In genomic region chr1:113929750-113930498, GRCh38 we compare ENCODE assay signal across 8 cellular contexts. TPM values are rescaled to one million over a fixed set of nuclear protein-coding genes. Genes with fewer than 3 reads are reported as not detected.
DNase-seq lines count a peak whose midpoint lies in the region; ATAC-seq and TF ChIP-seq lines count a peak whose summit lies in the region.

No MANE protein-coding gene starts in this region.

- peak overlapping the region; percentile 61 to 98 (median 93) for H3K4me3 ChIP-seq in dorsolateral prefrontal cortex

- DNase-seq in GM10248 (ENCODE audit: extremely low spot score) (peak; percentile 64), dorsolateral prefrontal cortex (peak in 5 of 10 donors; percentile 28 to 59 (median 38)), medulla oblongata (ENCODE audit: extremely low spot score) (peak; percentile 47), NCI-H1092 (lab: John Stamatoyannopoulos, UW) (no peak)
- peak; percentile 58 to 63 for DNase-seq in activated CD4-positive, alpha-beta T cell treated with anti-CD3 and anti-CD28 coated beads, Interleukin-2, amount 50 U/mL, for 48 hours
- DNase-seq in stimulated activated CD8-positive, alpha-beta memory T cell treated with anti-CD3 and anti-CD28 coated beads, Interleukin-15, amount 100 ng/mL, for 4 hours (ENCODE audit: low read depth in 2 of 2), result peak; percentile 36 to 45

- CTCF ChIA-PET in GM10248 (lab: Yijun Ruan, JAX), result interaction anchor here (0.7 to 5.9 kb wide), 16 partner anchors 11 to 858 kb away, joined by 3 to 35 read pairs (median 6); partner anchors contain the start of genes AP4B1, DCLRE1B and LRIG2

- peak; percentile 50 for ATAC-seq in GM21723 (IDR thresholded peaks at IDR 0.05; ENCODE audit: unreplicated experiment)

- H3K27ac ChIP-seq in KOPT-K1 (ENCODE audit: low read depth, low read length, poor library complexity, severe bottlenecking) (peak overlapping the region; percentile 91), dorsolateral prefrontal cortex (peak overlapping the region; percentile 70 to 99 (median 94))

- intact Hi-C loops in dorsolateral prefrontal cortex (cut with DNase I), result loop anchor here (1.0 kb wide), 2 partner anchors 25 to 118 kb away; partner anchors contain the start of genes DCLRE1B (in 2 of the 2) and RSBN1 (in 2 of the 2)

- TF ChIP-seq CTCF in GM10248 (IDR thresholded peaks at IDR 0.05; ENCODE audit: control extremely low read depth, extremely low read depth, low read depth, missing control alignments), result peak; percentile 21
- TF ChIP-seq CTCF in dorsolateral prefrontal cortex (IDR thresholded peaks at IDR 0.05 in 54 of 56, conservative IDR thresholded peaks at IDR 0.05 in 2 of 56; ENCODE audit: low read depth in 1 of 56, partially characterized antibody in 56 of 56), result peak in 28 of 56 donors; percentile 4 to 48 (median 24)

- H3K36me3 ChIP-seq in KOPT-K1 (ENCODE audit: insufficient read depth, low read length), result peaks cover 10% of the 10 kb centered on the region; the same call in 1 of the 2 replicates

- POLR2A ChIA-PET in GM10248 (lab: Yijun Ruan, JAX), result interaction anchor here (0.6 to 4.6 kb wide), 12 partner anchors 11 to 118 kb away, joined by 3 to 40 read pairs (median 4); partner anchors contain the start of genes AP4B1, DCLRE1B and RSBN1

- no peaks in the 10 kb centered on the region for H3K27me3 ChIP-seq in dorsolateral prefrontal cortex

- H3K9me3 ChIP-seq in KOPT-K1 (ENCODE audit: insufficient read depth, low read length, poor library complexity, severe bottlenecking), result no peaks in the 10 kb centered on the region

RNA-seq across cellular contexts. Expression of gene HIPK1, which starts 0.8 kb away (rescaled TPM):
- total RNA-seq in dorsolateral prefrontal cortex, result 100 to 1,000 TPM in 62 of 120 experiments, 10 to 100 TPM in 58; 78.9 to 158 (median 100) TPM

RNA-seq across cellular contexts. Expression of gene DCLRE1B, which starts 24.8 kb away (rescaled TPM):
- 1 to 10 TPM; 2.4 to 8.8 (median 4.9) TPM for total RNA-seq in dorsolateral prefrontal cortex

RNA-seq across cellular contexts. Expression of gene AP4B1, which starts 25.3 kb away (rescaled TPM):
- 10 to 100 TPM; 26.7 to 71.0 (median 42.4) TPM for total RNA-seq in dorsolateral prefrontal cortex

RNA-seq across cellular contexts. Expression of gene BCL2L15, which starts 42.5 kb away (rescaled TPM):
- 1 to 10 TPM in 109 of 120 experiments, under 1 TPM in 11; 0.25 to 8.2 (median 2.4) TPM for total RNA-seq in dorsolateral prefrontal cortex

RNA-seq across cellular contexts. Expression of gene OLFML3, which starts 49.4 kb away (rescaled TPM):
- total RNA-seq in dorsolateral prefrontal cortex, result 10 to 100 TPM in 8 of 120 experiments, 1 to 10 TPM in 111, under 1 TPM in 1; 0.64 to 13.6 (median 5.2) TPM
